In the genomic region with DNA sequence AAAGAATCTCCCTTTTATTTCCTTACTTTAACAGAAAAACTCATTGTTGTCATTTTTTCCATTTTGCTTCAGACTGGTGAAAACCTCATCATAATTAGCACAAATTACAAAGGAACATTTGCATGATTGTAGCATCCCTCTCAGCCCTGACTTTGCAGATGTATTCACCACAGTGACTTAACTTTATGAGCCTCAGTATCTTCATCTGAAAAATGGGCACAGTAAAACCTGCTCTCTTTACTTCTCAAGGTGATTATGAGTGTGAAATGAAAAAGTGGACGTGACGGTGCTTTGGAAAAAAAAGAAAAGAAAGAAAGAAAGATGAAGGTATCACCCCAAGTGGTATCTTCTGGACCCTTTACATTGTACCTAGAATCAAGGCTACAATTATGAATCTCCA, we compare ENCODE assay signal across 1 cellular context.
TF ChIP-seq lines count a peak whose summit lies in the region.

No MANE protein-coding gene starts in this region.

TF ChIP-seq in GM23338, 12 proteins besides CTCF, POLR2A, EP300 and RAD21 (continued from another document):
- TF ChIP-seq ZNF462 (CRISPR knock-in tag; IDR thresholded peaks at IDR 0.05) = no peak
- TF ChIP-seq STAT1 (IDR thresholded peaks at IDR 0.05; ENCODE audit: unreplicated experiment) = no peak
